ENCODE assay signal across 9 cellular contexts in genomic region chr20:1005452-1006027, GRCh38. TPM values are rescaled to one million over a fixed set of nuclear protein-coding genes. Genes with fewer than 3 reads are reported as not detected.
DNase-seq lines count a peak whose midpoint lies in the region; ATAC-seq, FAIRE-seq and TF ChIP-seq lines count a peak whose summit lies in the region.
"Had no signal": no experiment of that assay in that cellular context is flagged by ENCODE, and none has a peak within 500 bp of the region (broad histone marks: within the 10 kb centered on the region; RNA-seq: fewer than 3 reads in every experiment).

No MANE protein-coding gene starts in this region.

- no peaks in the 10 kb centered on the region for H4K20me1 ChIP-seq in endothelial cell of umbilical vein (replicated peaks; ENCODE audit: control insufficient read depth, extremely low read depth, insufficient read depth, low read length)

- FAIRE-seq in endothelial cell of umbilical vein (lab: Jason Lieb, UNC) = peak; percentile 64

- H3K27me3 ChIP-seq in endothelial cell of umbilical vein (ENCODE audit: control insufficient read depth in 2 of 2, insufficient read depth in 2 of 2, low read length in 2 of 2) = peaks cover 19 to 30% of the 10 kb centered on the region in 2 experiments

- intact Hi-C loops in endothelial cell of umbilical vein (cut with micrococcal nuclease) = no loop called here

- no peaks in the 10 kb centered on the region for H3K4me1 ChIP-seq in endothelial cell of umbilical vein (ENCODE audit: control insufficient read depth, extremely low read depth, insufficient read depth, low read length)

- no peak overlapping the region for H3K27ac ChIP-seq in endothelial cell of umbilical vein (ENCODE audit: insufficient read depth, low read depth, low read length)

- no peaks in the 10 kb centered on the region for H3K36me3 ChIP-seq in endothelial cell of umbilical vein (ENCODE audit: control insufficient read depth in 2 of 2, extremely low read depth in 1 of 2, insufficient read depth in 2 of 2, low read length in 2 of 2)

- dilution Hi-C loops in endothelial cell of umbilical vein (cut with MboI; ENCODE audit: extremely low pct_ligation_motif_present, low sequenced_read_pairs) = no loop called here

- no peaks in the 10 kb centered on the region for H3K9me3 ChIP-seq in endothelial cell of umbilical vein (replicated peaks; ENCODE audit: control insufficient read depth, insufficient read depth, low read length)

- no peak overlapping the region for H3K4me2 ChIP-seq in endothelial cell of umbilical vein (ENCODE audit: insufficient read depth, low read length)

- no peak for TF ChIP-seq CTCF in endothelial cell of umbilical vein (IDR thresholded peaks at IDR 0.05; ENCODE audit: extremely low read depth in 1 of 2, insufficient read depth in 1 of 2, low read depth in 1 of 2, low read length in 2 of 2)

- POLR2A ChIA-PET in endothelial cell of umbilical vein (lab: Charles Lee) = no interaction called here

- DNase-seq in activated CD4-positive, alpha-beta T cell treated with anti-CD3 and anti-CD28 coated beads for 48 hours = peak; percentile 37
- no peak for DNase-seq in activated CD4-positive, alpha-beta T cell treated with anti-CD3 and anti-CD28 coated beads, Interleukin-2, amount 50 U/mL, for 4 hours
- DNase-seq in endothelial cell of umbilical vein (ENCODE audit: low read depth, low spot score) = peak; percentile 21
- peak in 2 of 3 donors; percentile 3 to 26 for DNase-seq in stimulated activated CD4-positive, alpha-beta T cell treated with anti-CD3 and anti-CD28 coated beads, TNF-alpha, amount 100 ng/mL, for 48 hours (ENCODE audit: low read depth in 3 of 3)
- DNase-seq in activated effector memory CD4-positive, alpha-beta T cell treated with anti-CD3 and anti-CD28 coated beads, Interleukin-2, amount 50 U/mL, for 16 hours = no peak

- no peak overlapping the region for H2AFZ ChIP-seq in endothelial cell of umbilical vein (ENCODE audit: low read depth, low read length)

- no peaks in the 10 kb centered on the region for H3K79me2 ChIP-seq in endothelial cell of umbilical vein (ENCODE audit: control insufficient read depth, insufficient read depth, low read length)

- no TSS peak for BruUV-seq in endothelial cell of umbilical vein (replicated peaks; lab: Mats Ljungman, UMichigan)

- H3K4me3 ChIP-seq in endothelial cell of umbilical vein (replicated peaks in 1 of 3; ENCODE audit: insufficient read depth in 1 of 3, low read depth in 1 of 3, low read length in 3 of 3) = no peak overlapping the region

- CTCF ChIA-PET in endothelial cell of umbilical vein (lab: Charles Lee) = interaction anchor here (0.6 kb wide), 1 partner anchor 9 kb away, joined by 3 read pairs; no protein-coding TSS in a partner anchor

- ATAC-seq in HG03520 (IDR thresholded peaks at IDR 0.05; ENCODE audit: unreplicated experiment) (peak; percentile 53), GM18502 (IDR thresholded peaks at IDR 0.05; ENCODE audit: poor library complexity, unreplicated experiment) (no peak)

- TF ChIP-seq POLR2A in Raji (IDR thresholded peaks at IDR 0.05; ENCODE audit: insufficient read depth, low read depth, low read length) = peak; percentile 39; the same call in 1 of the 2 replicates
- no peak for TF ChIP-seq POLR2A in endothelial cell of umbilical vein (IDR thresholded peaks at IDR 0.05; ENCODE audit: low read depth, low read length)

- H3K9me1 ChIP-seq in endothelial cell of umbilical vein (replicated peaks; ENCODE audit: control insufficient read depth, extremely low read depth, insufficient read depth, low read length) = no peaks in the 10 kb centered on the region

- H3K9ac ChIP-seq in endothelial cell of umbilical vein (replicated peaks; ENCODE audit: extremely low read depth, insufficient read depth, low read length) = no peak overlapping the region

TF ChIP-seq in endothelial cell of umbilical vein, 7 proteins besides CTCF, POLR2A, EP300 and RAD21:
- TF ChIP-seq FOS (IDR thresholded peaks at IDR 0.05; ENCODE audit: borderline replicate concordance, insufficient read depth, low read length) (no peak), EZH2 (IDR thresholded peaks at IDR 0.05; ENCODE audit: borderline replicate concordance, low read depth, low read length, severe bottlenecking) (no peak), POLR2AphosphoS5 (IDR thresholded peaks at IDR 0.05; ENCODE audit: insufficient read depth, low read depth, low read length) (no peak), GATA2 (IDR thresholded peaks at IDR 0.05; ENCODE audit: insufficient read depth, insufficient read length, low read depth, low read length) (no peak), MAX (IDR thresholded peaks at IDR 0.05; ENCODE audit: insufficient read depth, insufficient read length) (no peak), JUN (IDR thresholded peaks at IDR 0.05; ENCODE audit: borderline replicate concordance, insufficient read depth, insufficient read length, low read depth) (no peak), MYC (IDR thresholded peaks at IDR 0.05; ENCODE audit: low read depth, low read length) (no peak)
TF ChIP-seq in endothelial cell of umbilical vein: peak in this region for 0.

RNA-seq across cellular contexts. Expression of gene RSPO4, which starts 3.4 kb away (rescaled TPM):
- total RNA-seq in endothelial cell of umbilical vein = not detected in 2 replicates
- not detected in 2 replicates for polyA plus RNA-seq in endothelial cell of umbilical vein
- not detected in 2 replicates for polyA plus RNA-seq in endothelial cell of umbilical vein (2011; cell fraction: cytosol; rRNA removed)
- polyA plus RNA-seq in endothelial cell of umbilical vein (2011; cell fraction: nucleus; rRNA removed) = not detected in 2 replicates
- polyA plus RNA-seq in endothelial cell of umbilical vein (2012) = not detected in 2 replicates
- polyA minus RNA-seq in endothelial cell of umbilical vein = not detected in 2 replicates
- polyA minus RNA-seq in endothelial cell of umbilical vein (2011; cell fraction: cytosol; rRNA and poly(A)+ RNA removed) = not detected
- polyA minus RNA-seq in endothelial cell of umbilical vein (2011; cell fraction: nucleus; rRNA and poly(A)+ RNA removed) = not detected in 2 replicates
- polyA plus RNA-seq: CD4-positive, CD25-positive, alpha-beta regulatory T cell had no signal

Comparison
In these comparisons a context has a peak if more than half of its experiments do, and no peak if none do; other contexts are left out.
1. DNase-seq: peak in activated CD4-positive, alpha-beta T cell treated with anti-CD3 and anti-CD28 coated beads for 48 hours (single experiment), endothelial cell of umbilical vein (single experiment) and stimulated activated CD4-positive, alpha-beta T cell treated with anti-CD3 and anti-CD28 coated beads, TNF-alpha, amount 100 ng/mL, for 48 hours (2 of 3); none in activated CD4-positive, alpha-beta T cell treated with anti-CD3 and anti-CD28 coated beads, Interleukin-2, amount 50 U/mL, for 4 hours (0 of 2) and activated effector memory CD4-positive, alpha-beta T cell treated with anti-CD3 and anti-CD28 coated beads, Interleukin-2, amount 50 U/mL, for 16 hours (single experiment).